8 cellular contexts compared by ENCODE assay signal in the genomic region with DNA sequence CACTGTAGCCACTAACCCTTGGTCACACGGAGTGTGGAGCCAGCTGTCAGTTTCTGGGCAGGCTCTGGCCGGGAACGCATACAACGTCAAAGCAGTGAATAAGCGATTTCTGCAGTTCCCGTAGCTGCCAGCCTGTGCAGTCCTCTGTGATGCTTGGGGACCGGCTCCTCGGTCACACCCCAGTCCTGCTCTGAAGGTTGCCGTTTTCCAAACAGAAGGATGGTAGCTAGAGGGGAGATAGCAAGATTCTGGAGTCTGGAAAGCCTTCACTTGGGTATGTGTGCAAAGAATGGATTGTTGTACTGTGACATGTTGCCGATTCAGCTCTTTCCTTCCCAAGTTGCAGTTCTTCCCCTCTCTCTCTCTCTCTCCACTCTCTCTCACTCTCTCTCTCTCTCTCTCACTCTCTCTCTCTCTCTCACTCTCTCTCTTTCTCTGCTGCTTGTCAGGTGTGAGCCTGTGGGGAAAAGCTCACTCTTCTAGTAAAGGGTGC. TPM values are rescaled to one million over a fixed set of nuclear protein-coding genes. Genes with fewer than 3 reads are reported as not detected.
DNase-seq lines count a peak whose midpoint lies in the region; ATAC-seq, FAIRE-seq and TF ChIP-seq lines count a peak whose summit lies in the region.

No MANE protein-coding gene starts in this region.

- TF ChIP-seq RAD21 in K562 (CRISPR knock-in tag; conservative IDR thresholded peaks at IDR 0.05 in 1 of 2, IDR thresholded peaks at IDR 0.05 in 1 of 2): no peak

- TF ChIP-seq EP300 in K562 (IDR thresholded peaks at IDR 0.05; ENCODE audit: low read length): no peak

- CTCF ChIA-PET in T-cell (lab: Charles Lee) (interaction anchor here (0.6 to 3.8 kb wide), 9 partner anchors 9 to 42 kb away, joined by 3 to 32 read pairs (median 7); no protein-coding TSS in a partner anchor), K562 (lab: Yijun Ruan, JAX; ENCODE audit: low intra/inter-chr PET ratio) (no interaction called here)

- H4K20me1 ChIP-seq in K562 (replicated peaks; ENCODE audit: control insufficient read depth, insufficient read depth, low read length) (no peaks in the 10 kb centered on the region), smooth muscle cell (ENCODE audit: low read depth) (no peaks in the 10 kb centered on the region)

- H2AFZ ChIP-seq in K562 (ENCODE audit: low read depth, low read length): no peak overlapping the region
- peak overlapping the region; percentile 28 for H2AFZ ChIP-seq in smooth muscle cell (ENCODE audit: low read depth)

- H3K9me3 Mint-ChIP-seq in T-cell: no peaks in the 10 kb centered on the region

- H3K36me3 ChIP-seq in K562 (ENCODE audit: control insufficient read depth, insufficient read depth, low read length) (no peaks in the 10 kb centered on the region), kidney (ENCODE audit: control insufficient read depth in 1 of 2, insufficient read depth in 2 of 2, low read length in 2 of 2) (no peaks in the 10 kb centered on the region), smooth muscle cell (ENCODE audit: low read depth) (no peaks in the 10 kb centered on the region)

- no peak for TF ChIP-seq POLR2A in K562 (conservative IDR thresholded peaks at IDR 0.05)

- H3K27me3 ChIP-seq in K562 (ENCODE audit: control insufficient read depth in 2 of 2, insufficient read depth in 2 of 2, low read length in 2 of 2) (peaks cover 2 to 7% of the 10 kb centered on the region in 2 experiments; a peak in 4 of 5 replicates), smooth muscle cell (ENCODE audit: low read depth) (no peaks in the 10 kb centered on the region)

- H3K36me3 Mint-ChIP-seq in T-cell: peaks cover 7% of the 10 kb centered on the region

- no peaks in the 10 kb centered on the region for H3K27me3 Mint-ChIP-seq in T-cell

- intact Hi-C loops in K562 (cut with micrococcal nuclease) (no loop called here), kidney (cut with DNase I) (no loop called here)

- POLR2A ChIA-PET in T-cell (lab: Charles Lee) (interaction anchor here (0.6 to 7.2 kb wide), 11 partner anchors 9 to 174 kb away, joined by 3 to 93 read pairs (median 5); no protein-coding TSS in a partner anchor), K562 (lab: Yijun Ruan, JAX) (no interaction called here)

- peaks cover 90 to 97% (median 94%) of the 10 kb centered on the region in 3 donors for H3K4me1 Mint-ChIP-seq in T-cell

- H3F3A ChIP-seq in smooth muscle cell (ENCODE audit: low read depth): peaks cover 8% of the 10 kb centered on the region

- H3K9me3 ChIP-seq in K562 (replicated peaks; ENCODE audit: control insufficient read depth, insufficient read depth, low read depth, low read length): no peaks in the 10 kb centered on the region
- no peaks in the 10 kb centered on the region for H3K9me3 ChIP-seq in kidney (ENCODE audit: control insufficient read depth in 1 of 2, low read length in 2 of 2)
- no peaks in the 10 kb centered on the region for H3K9me3 ChIP-seq in smooth muscle cell (replicated peaks; ENCODE audit: low read depth)

- H3K9ac ChIP-seq in K562 (ENCODE audit: insufficient read depth in 1 of 2, low read depth in 2 of 2, low read length in 2 of 2): no peak overlapping the region
- peak overlapping the region; percentile 20 to 38 for H3K9ac ChIP-seq in kidney (ENCODE audit: low read length in 2 of 2)
- H3K9ac ChIP-seq in smooth muscle cell (ENCODE audit: low read depth): peak overlapping the region; percentile 50

- DNase-seq in ACHN (peak; percentile 47), T-cell (peak in 32 of 34 experiments; percentile 28 to 71 (median 45)), K562 (ENCODE audit: extremely low read depth in 1 of 4, low spot score in 3 of 4) (no peak), kidney (peak; percentile 89), smooth muscle cell (lab: John Stamatoyannopoulos, UW; ENCODE audit: unreplicated experiment) (peak; percentile 16), NCI-H187 treated with DMSO at 0.1 percent for 48 hours (lab: John Stamatoyannopoulos, UW) (no peak)

- H3K4me3 Mint-ChIP-seq in T-cell: peak overlapping the region; percentile 87 to 94 (median 91)

- peak overlapping the region; percentile 96 to 99 for H3K27ac Mint-ChIP-seq in T-cell

- H3K4me2 ChIP-seq in K562 (ENCODE audit: insufficient read depth, low read length) (no peak overlapping the region), smooth muscle cell (peak overlapping the region; percentile 79)

- no peak overlapping the region for H3K27ac ChIP-seq in K562 (ENCODE audit: extremely low read depth, low read depth, low read length)
- peak overlapping the region; percentile 80 to 88 for H3K27ac ChIP-seq in kidney (ENCODE audit: low read depth in 2 of 2, low read length in 2 of 2)
- H3K27ac ChIP-seq in smooth muscle cell (ENCODE audit: low read depth): peak overlapping the region; percentile 86

- H3K79me2 ChIP-seq in K562 (ENCODE audit: control insufficient read depth, insufficient read depth, low read length) (no peaks in the 10 kb centered on the region), smooth muscle cell (ENCODE audit: low read depth) (peaks cover 14% of the 10 kb centered on the region)

- in situ Hi-C loops in ACHN (cut with HindIII; ENCODE audit: low pct_ligation_motif_present, low pct_unique_long_range_greater_than_20kb, low sequenced_read_pairs): no loop called here
- in situ Hi-C loops in K562 (cut with MboI): no loop called here

- ATAC-seq in GM18909 (IDR thresholded peaks at IDR 0.05; ENCODE audit: poor library complexity, unreplicated experiment) (peak; percentile 56), HG03103 (IDR thresholded peaks at IDR 0.05; ENCODE audit: low read depth, unreplicated experiment) (peak; percentile 35), T-cell (replicated peaks in 1 of 4) (peak; percentile 28 to 43 (median 42)), K562 (peak; percentile 47; the same call in 1 of the 3 replicates)

- BruUV-seq in K562 (replicated peaks; lab: Mats Ljungman, UMichigan): no TSS peak

- TF ChIP-seq CTCF in K562 (IDR thresholded peaks at IDR 0.05 in 2 of 3, conservative IDR thresholded peaks at IDR 0.05 in 1 of 3; ENCODE audit: insufficient read depth in 2 of 3, low read depth in 1 of 3, low read length in 3 of 3) (no peak), kidney (IDR thresholded peaks at IDR 0.05; ENCODE audit: borderline replicate concordance, extremely low read depth, insufficient read depth) (peak; percentile 68), smooth muscle cell (IDR thresholded peaks at IDR 0.05; ENCODE audit: borderline replicate concordance, insufficient read depth, poor library complexity, severe bottlenecking) (peak; percentile 6)

- H3K4me3 ChIP-seq in K562: no peak overlapping the region
- H3K4me3 ChIP-seq in kidney (ENCODE audit: low read length in 2 of 2): peak overlapping the region; percentile 63 to 64
- H3K4me3 ChIP-seq in smooth muscle cell: peak overlapping the region; percentile 34

- FAIRE-seq in K562 (lab: Jason Lieb, UNC) (no peak), kidney (lab: Jason Lieb, UNC) (no peak)

- H3K4me1 ChIP-seq in K562 (replicated peaks in 1 of 2; ENCODE audit: control insufficient read depth in 2 of 2, insufficient read depth in 2 of 2, low read length in 2 of 2): no peaks in the 10 kb centered on the region
- H3K4me1 ChIP-seq in kidney (ENCODE audit: control insufficient read depth in 1 of 2, insufficient read depth in 1 of 2, low read depth in 1 of 2, low read length in 2 of 2): peaks cover 20 to 34% of the 10 kb centered on the region in 2 donors
- H3K4me1 ChIP-seq in smooth muscle cell (ENCODE audit: low read depth): peaks cover 33% of the 10 kb centered on the region

- H3K9me1 ChIP-seq in K562 (ENCODE audit: control insufficient read depth, insufficient read depth, low read length): no peaks in the 10 kb centered on the region

- WGBS in K562 (ENCODE audit: insufficient coverage, low coverage, missing lambda C conversion rate): 0% methylated on average over 9 of the region's 10 CpGs
- WGBS in smooth muscle cell (ENCODE audit: low lambda C conversion rate): 8% methylated on average over 10 of the region's 10 CpGs

TF ChIP-seq in K562, 482 proteins besides CTCF, POLR2A, EP300 and RAD21:
- TF ChIP-seq RHOXF2B (CRISPR knock-in tag; conservative IDR thresholded peaks at IDR 0.05): no peak
- TF ChIP-seq C11orf30 (IDR thresholded peaks at IDR 0.05; ENCODE audit: low read depth): 0 out of 2 replicates have a peak, but pooled peaks have one; percentile 12
TF ChIP-seq in K562: peak in this region for 1.

RNA-seq across cellular contexts. Expression of a gene that starts 38.7 kb away (rescaled TPM):
- total RNA-seq in T-cell (under 1 TPM in 1 of 5 donors, not detected in 4; 0.23 TPM), K562 (2014; rRNA removed) (not detected in 2 replicates), K562 (2014; rRNA removed; fragmentation: Illumina TruSeq; extraction: Trizol) (not detected in 2 replicates), K562 (2015; rRNA removed; fragmentation: Illumina TruSeq; extraction: Trizol) (not detected in 2 replicates), K562 (2021) (not detected in 2 replicates), kidney (0.25 TPM), smooth muscle cell (not detected in 2 replicates)
- not detected in 2 replicates for total RNA-seq in K562 (2011; cell fraction: chromatin; rRNA removed; ENCODE audit: low replicate concordance)
- not detected in 2 replicates for total RNA-seq in K562 (2011; cell fraction: nucleolus; rRNA removed)
- not detected in 2 replicates for total RNA-seq in K562 (2011; cell fraction: nucleoplasm; rRNA removed)
- polyA plus RNA-seq in K562 (2011; rRNA removed) (not detected in 2 replicates), K562 (2014; fragmentation: Illumina TruSeq; extraction: Trizol) (not detected in 2 replicates), K562 (2014; fragmentation: Nextera tagmentation; extraction: Ambion mirVana) (not detected), K562 (2014; rRNA removed) (not detected in 2 replicates), kidney (ENCODE audit: insufficient read depth, low read depth, low replicate concordance) (not detected), smooth muscle cell (not detected in 2 replicates)
- polyA plus RNA-seq in K562 (2011; cell fraction: cytosol; rRNA removed): not detected in 2 replicates
- not detected in 2 replicates for polyA plus RNA-seq in K562 (2011; cell fraction: nucleus; rRNA removed)
- not detected in 2 replicates for polyA plus RNA-seq in K562 (2012)
- polyA minus RNA-seq in K562 (2011; rRNA and poly(A)+ RNA removed): not detected in 2 replicates
- polyA minus RNA-seq in K562 (2011; cell fraction: cytosol; rRNA and poly(A)+ RNA removed): not detected in 2 replicates
- not detected in 2 replicates for polyA minus RNA-seq in K562 (2011; cell fraction: nucleus; rRNA and poly(A)+ RNA removed)

Comparison
In these comparisons a context has a peak if more than half of its experiments do, and no peak if none do; other contexts are left out.
1. DNase-seq: peak in ACHN (single experiment), T-cell (32 of 34), kidney (single experiment) and smooth muscle cell (single experiment); none in K562 (0 of 4) and NCI-H187 treated with DMSO at 0.1 percent for 48 hours (single experiment).
2. H3K9ac ChIP-seq: peak in kidney (2 of 2) and smooth muscle cell (single experiment); none in K562 (0 of 2).
3. CTCF ChIP-seq: peak in kidney (single experiment) and smooth muscle cell (single experiment); none in K562 (0 of 3).
4. Peak in every context shown above with its lines, with median percentiles within 50 percentile points of each other: ATAC-seq.